1 cellular context compared by ENCODE assay signal in the genomic region with DNA sequence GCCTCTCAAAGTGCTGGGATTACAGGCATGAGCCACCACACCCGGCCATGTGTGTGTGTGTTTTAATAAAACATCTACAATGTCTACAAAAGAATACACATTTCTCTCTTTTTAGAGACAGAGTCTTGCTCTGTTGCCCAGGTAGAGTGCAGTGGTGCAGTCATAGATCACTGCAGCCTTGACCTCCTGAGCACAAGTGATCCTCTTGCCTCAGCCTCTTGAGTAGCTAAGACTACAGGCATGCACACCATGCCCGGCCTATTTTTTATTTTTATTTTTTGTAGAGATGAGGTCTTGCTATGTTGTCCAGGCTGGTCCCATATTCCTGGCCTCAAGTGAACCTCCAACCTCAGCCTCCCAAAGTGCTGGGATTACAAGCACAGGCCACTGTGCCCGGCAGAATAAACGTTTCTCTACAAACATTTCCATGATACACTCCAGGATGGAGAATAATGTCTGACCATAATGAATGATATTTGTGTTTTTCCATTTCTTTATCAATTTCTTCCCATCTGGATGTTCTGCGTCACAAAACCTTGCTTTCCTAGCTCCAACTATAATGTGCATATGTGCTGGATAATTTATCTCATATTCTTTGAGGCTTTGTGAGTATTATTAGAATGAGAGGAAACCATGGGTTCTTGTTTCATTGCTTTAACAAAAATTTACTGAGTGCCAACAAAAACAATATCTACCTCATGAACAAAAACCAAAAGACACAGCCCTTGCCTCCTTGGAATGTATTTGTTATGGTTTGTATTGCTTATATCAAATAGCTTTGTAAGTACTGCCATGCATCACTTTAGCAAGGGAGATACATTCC.
TF ChIP-seq lines count a peak whose summit lies in the region.

No MANE protein-coding gene starts in this region.

TF ChIP-seq in WTC11, 78 proteins besides CTCF, POLR2A, EP300 and RAD21 (continued from another document):
- TF ChIP-seq, protein P1, sequence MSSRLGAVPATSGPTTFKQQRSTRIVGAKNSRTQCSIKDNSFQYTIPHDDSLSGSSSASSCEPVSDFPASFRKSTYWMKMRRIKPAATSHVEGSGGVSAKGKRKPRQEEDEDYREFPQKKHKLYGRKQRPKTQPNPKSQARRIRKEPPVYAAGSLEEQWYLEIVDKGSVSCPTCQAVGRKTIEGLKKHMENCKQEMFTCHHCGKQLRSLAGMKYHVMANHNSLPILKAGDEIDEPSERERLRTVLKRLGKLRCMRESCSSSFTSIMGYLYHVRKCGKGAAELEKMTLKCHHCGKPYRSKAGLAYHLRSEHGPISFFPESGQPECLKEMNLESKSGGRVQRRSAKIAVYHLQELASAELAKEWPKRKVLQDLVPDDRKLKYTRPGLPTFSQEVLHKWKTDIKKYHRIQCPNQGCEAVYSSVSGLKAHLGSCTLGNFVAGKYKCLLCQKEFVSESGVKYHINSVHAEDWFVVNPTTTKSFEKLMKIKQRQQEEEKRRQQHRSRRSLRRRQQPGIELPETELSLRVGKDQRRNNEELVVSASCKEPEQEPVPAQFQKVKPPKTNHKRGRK (CRISPR knock-in tag; IDR thresholded peaks at IDR 0.05; ENCODE audit: borderline replicate concordance), result no peak
- no peak for TF ChIP-seq CREB1 (CRISPR knock-in tag; IDR thresholded peaks at IDR 0.05)
- TF ChIP-seq NFE2L1 (CRISPR knock-in tag; IDR thresholded peaks at IDR 0.05), result no peak
- TF ChIP-seq IRF2 (CRISPR knock-in tag; IDR thresholded peaks at IDR 0.05; ENCODE audit: borderline replicate concordance, low read depth), result no peak
- no peak for TF ChIP-seq ZNF219 (CRISPR knock-in tag; IDR thresholded peaks at IDR 0.05; ENCODE audit: borderline replicate concordance)
- no peak for TF ChIP-seq MYBL2 (CRISPR knock-in tag; IDR thresholded peaks at IDR 0.05)
- TF ChIP-seq, protein P2, sequence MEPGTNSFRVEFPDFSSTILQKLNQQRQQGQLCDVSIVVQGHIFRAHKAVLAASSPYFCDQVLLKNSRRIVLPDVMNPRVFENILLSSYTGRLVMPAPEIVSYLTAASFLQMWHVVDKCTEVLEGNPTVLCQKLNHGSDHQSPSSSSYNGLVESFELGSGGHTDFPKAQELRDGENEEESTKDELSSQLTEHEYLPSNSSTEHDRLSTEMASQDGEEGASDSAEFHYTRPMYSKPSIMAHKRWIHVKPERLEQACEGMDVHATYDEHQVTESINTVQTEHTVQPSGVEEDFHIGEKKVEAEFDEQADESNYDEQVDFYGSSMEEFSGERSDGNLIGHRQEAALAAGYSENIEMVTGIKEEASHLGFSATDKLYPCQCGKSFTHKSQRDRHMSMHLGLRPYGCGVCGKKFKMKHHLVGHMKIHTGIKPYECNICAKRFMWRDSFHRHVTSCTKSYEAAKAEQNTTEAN (CRISPR knock-in tag; IDR thresholded peaks at IDR 0.05), result no peak
- TF ChIP-seq, protein P3, sequence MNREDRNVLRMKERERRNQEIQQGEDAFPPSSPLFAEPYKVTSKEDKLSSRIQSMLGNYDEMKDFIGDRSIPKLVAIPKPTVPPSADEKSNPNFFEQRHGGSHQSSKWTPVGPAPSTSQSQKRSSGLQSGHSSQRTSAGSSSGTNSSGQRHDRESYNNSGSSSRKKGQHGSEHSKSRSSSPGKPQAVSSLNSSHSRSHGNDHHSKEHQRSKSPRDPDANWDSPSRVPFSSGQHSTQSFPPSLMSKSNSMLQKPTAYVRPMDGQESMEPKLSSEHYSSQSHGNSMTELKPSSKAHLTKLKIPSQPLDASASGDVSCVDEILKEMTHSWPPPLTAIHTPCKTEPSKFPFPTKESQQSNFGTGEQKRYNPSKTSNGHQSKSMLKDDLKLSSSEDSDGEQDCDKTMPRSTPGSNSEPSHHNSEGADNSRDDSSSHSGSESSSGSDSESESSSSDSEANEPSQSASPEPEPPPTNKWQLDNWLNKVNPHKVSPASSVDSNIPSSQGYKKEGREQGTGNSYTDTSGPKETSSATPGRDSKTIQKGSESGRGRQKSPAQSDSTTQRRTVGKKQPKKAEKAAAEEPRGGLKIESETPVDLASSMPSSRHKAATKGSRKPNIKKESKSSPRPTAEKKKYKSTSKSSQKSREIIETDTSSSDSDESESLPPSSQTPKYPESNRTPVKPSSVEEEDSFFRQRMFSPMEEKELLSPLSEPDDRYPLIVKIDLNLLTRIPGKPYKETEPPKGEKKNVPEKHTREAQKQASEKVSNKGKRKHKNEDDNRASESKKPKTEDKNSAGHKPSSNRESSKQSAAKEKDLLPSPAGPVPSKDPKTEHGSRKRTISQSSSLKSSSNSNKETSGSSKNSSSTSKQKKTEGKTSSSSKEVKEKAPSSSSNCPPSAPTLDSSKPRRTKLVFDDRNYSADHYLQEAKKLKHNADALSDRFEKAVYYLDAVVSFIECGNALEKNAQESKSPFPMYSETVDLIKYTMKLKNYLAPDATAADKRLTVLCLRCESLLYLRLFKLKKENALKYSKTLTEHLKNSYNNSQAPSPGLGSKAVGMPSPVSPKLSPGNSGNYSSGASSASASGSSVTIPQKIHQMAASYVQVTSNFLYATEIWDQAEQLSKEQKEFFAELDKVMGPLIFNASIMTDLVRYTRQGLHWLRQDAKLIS (CRISPR knock-in tag; IDR thresholded peaks at IDR 0.05; ENCODE audit: borderline replicate concordance), result no peak
- TF ChIP-seq, protein P4, sequence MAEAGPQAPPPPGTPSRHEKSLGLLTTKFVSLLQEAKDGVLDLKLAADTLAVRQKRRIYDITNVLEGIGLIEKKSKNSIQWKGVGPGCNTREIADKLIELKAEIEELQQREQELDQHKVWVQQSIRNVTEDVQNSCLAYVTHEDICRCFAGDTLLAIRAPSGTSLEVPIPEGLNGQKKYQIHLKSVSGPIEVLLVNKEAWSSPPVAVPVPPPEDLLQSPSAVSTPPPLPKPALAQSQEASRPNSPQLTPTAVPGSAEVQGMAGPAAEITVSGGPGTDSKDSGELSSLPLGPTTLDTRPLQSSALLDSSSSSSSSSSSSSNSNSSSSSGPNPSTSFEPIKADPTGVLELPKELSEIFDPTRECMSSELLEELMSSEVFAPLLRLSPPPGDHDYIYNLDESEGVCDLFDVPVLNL (CRISPR knock-in tag; IDR thresholded peaks at IDR 0.05; ENCODE audit: borderline replicate concordance, low read depth), result no peak
- TF ChIP-seq, protein P5, sequence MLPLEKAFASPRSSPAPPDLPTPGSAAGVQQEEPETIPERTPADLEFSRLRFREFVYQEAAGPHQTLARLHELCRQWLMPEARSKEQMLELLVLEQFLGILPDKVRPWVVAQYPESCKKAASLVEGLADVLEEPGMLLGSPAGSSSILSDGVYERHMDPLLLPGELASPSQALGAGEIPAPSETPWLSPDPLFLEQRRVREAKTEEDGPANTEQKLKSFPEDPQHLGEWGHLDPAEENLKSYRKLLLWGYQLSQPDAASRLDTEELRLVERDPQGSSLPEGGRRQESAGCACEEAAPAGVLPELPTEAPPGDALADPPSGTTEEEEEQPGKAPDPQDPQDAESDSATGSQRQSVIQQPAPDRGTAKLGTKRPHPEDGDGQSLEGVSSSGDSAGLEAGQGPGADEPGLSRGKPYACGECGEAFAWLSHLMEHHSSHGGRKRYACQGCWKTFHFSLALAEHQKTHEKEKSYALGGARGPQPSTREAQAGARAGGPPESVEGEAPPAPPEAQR (CRISPR knock-in tag; IDR thresholded peaks at IDR 0.05), result no peak
- TF ChIP-seq TP53 (CRISPR knock-in tag; IDR thresholded peaks at IDR 0.05), result no peak
- TF ChIP-seq FOXK1 (CRISPR knock-in tag; IDR thresholded peaks at IDR 0.05), result no peak
TF ChIP-seq in WTC11: peak in this region for 0.
